ENCODE assay signal across 20 cellular contexts in genomic region chr20:60345106-60345505, GRCh38.
"Had no signal": no experiment of that assay in that cellular context is flagged by ENCODE, and none has a peak within 500 bp of the region (broad histone marks: within the 10 kb centered on the region; RNA-seq: fewer than 3 reads in every experiment).

No MANE protein-coding gene starts in this region.

- H3K4me3 ChIP-seq: Peyer's patch, SK-N-MC had no signal

- H3K4me1 ChIP-seq: Peyer's patch had no signal

- ATAC-seq: activated CD8-positive, alpha-beta T cell treated with anti-CD3 and anti-CD28 coated beads, Interleukin-2, amount 10 ng/mL, durations not matched to agents 7 days and 5 days had no signal

- H3K9me3 ChIP-seq: Peyer's patch had no signal

- H3K27me3 ChIP-seq: Peyer's patch had no signal

- H3K36me3 ChIP-seq: Peyer's patch had no signal

- DNase-seq: activated CD4-positive, alpha-beta T cell treated with anti-CD3 and anti-CD28 coated beads for 48 hours; activated CD4-positive, alpha-beta T cell treated with anti-CD3 and anti-CD28 coated beads, Interleukin-2, amount 50 U/mL, for 4 hours; activated CD4-positive, CD25-positive, alpha-beta regulatory T cell treated with anti-CD3 and anti-CD28 coated beads, Interleukin-2, amount 50 U/mL, for 72 hours; activated CD8-positive, alpha-beta memory T cell treated with anti-CD3 and anti-CD28 coated beads, Interleukin-2, amount 50 U/mL, for 48 hours; activated CD8-positive, alpha-beta T cell treated with anti-CD3 and anti-CD28 coated beads, Interleukin-2, amount 10 ng/mL, durations not matched to agents 7 days and 5 days; activated effector memory CD4-positive, alpha-beta T cell treated with Interleukin-2 at 50 U/mL for 16 hours; activated naive CD4-positive, alpha-beta T cell; activated T-cell treated with anti-CD3 and anti-CD28 coated beads, Interleukin-2, amount 50 U/mL, for 1 hour; aorta; central memory CD4-positive, alpha-beta T cell; NCI-H1048; NCI-H146; NCI-H187 treated with DMSO at 0.1 percent for 48 hours; NCI-H2081 treated with DMSO at 0.1 percent for 48 hours; NCI-H446; NCI-H524; Peyer's patch; SIG-M5; SW 1271 had no signal

- H3K27ac ChIP-seq: Peyer's patch, SK-N-MC had no signal
